Comparison of ENCODE assay signal across 19 cellular contexts in the genomic region with DNA sequence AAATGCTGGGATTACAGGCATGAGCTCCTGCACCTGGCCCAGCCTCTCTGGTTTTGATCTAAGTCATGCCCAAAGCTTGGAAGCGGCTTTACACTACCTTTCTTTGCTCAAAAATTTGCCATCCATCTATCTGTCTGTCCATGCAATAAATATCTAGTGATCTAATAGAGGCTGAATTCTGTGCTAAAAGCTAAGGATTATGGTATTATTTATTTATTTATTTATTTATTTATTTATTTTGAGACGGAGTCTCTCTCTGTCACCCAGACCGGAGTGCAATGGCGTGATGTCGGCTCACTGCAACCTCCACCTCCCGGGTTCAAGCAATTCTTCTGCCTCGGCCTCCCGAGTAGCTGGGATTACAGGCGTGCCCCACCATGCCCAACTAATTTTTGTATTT. TPM values are rescaled to one million over a fixed set of nuclear protein-coding genes. Genes with fewer than 3 reads are reported as not detected.
"Had no signal": no experiment of that assay in that cellular context is flagged by ENCODE, and none has a peak within 500 bp of the region (broad histone marks: within the 10 kb centered on the region; RNA-seq: fewer than 3 reads in every experiment).

No MANE protein-coding gene starts in this region.

RNA-seq across cellular contexts. Expression of a gene that starts 30.7 kb away (rescaled TPM):
- total RNA-seq: activated B cell treated with CpG ODN at 0.5 μM for 24 hours; activated CD4-positive, alpha-beta memory T cell treated with anti-CD3 and anti-CD28 coated beads for 36 hours; activated CD4-positive, alpha-beta T cell treated with anti-CD3 and anti-CD28 coated beads, Interleukin-2, amount 10 ng/mL, durations not matched to agents 24 days and 14 days; activated CD8-positive, alpha-beta memory T cell treated with anti-CD3 and anti-CD28 coated beads for 36 hours; activated CD8-positive, alpha-beta T cell treated with anti-CD3 and anti-CD28 coated beads for 36 hours; activated naive CD4-positive, alpha-beta T cell treated with anti-CD3 and anti-CD28 coated beads for 36 hours; activated naive CD4-positive, alpha-beta T cell treated with anti-CD3 and anti-CD28 coated beads, Interleukin-2, amount 50 U/mL, for 72 hours; activated naive CD8-positive, alpha-beta T cell treated with anti-CD3 and anti-CD28 coated beads for 36 hours; activated T-cell treated with anti-CD3 and anti-CD28 coated beads, Interleukin-2, amount 50 U/mL, for 4 hours; activated T-cell treated with anti-CD3 and anti-CD28 coated beads, Interleukin-2, amount 50 U/mL, for 72 hours; activated T-helper 1 cell treated with anti-CD3 and anti-CD28 coated beads, Interleukin-12 subunit alpha, Interleukin-12 subunit beta, Interleukin-2, Interleukin-4 antibody, amounts not matched to agents 30 ng/mL and 10 ng/mL and 1 ng/mL, durations not matched to agents 14 hours and 24 hours and 36 hours; activated T-helper 17 cell treated with anti-CD3 and anti-CD28 coated beads, Interleukin-2, amount 50 U/mL, for 72 hours; adrenal gland; aorta; astrocyte; bronchial epithelial cell; cardiac muscle cell; chondrocyte; colonic mucosa had no signal
- polyA plus RNA-seq: adrenal gland, aorta, cardiac muscle cell had no signal

RNA-seq across cellular contexts. Expression of a gene that starts 45.9 kb away (rescaled TPM):
- total RNA-seq: activated CD4-positive, alpha-beta memory T cell treated with anti-CD3 and anti-CD28 coated beads for 36 hours; activated CD4-positive, alpha-beta T cell treated with anti-CD3 and anti-CD28 coated beads, Interleukin-2, amount 10 ng/mL, durations not matched to agents 24 days and 14 days; activated CD8-positive, alpha-beta memory T cell treated with anti-CD3 and anti-CD28 coated beads for 36 hours; activated CD8-positive, alpha-beta T cell treated with anti-CD3 and anti-CD28 coated beads for 36 hours; activated naive CD4-positive, alpha-beta T cell treated with anti-CD3 and anti-CD28 coated beads for 36 hours; activated naive CD8-positive, alpha-beta T cell treated with anti-CD3 and anti-CD28 coated beads for 36 hours; activated T-helper 1 cell treated with anti-CD3 and anti-CD28 coated beads, Interleukin-12 subunit alpha, Interleukin-12 subunit beta, Interleukin-2, Interleukin-4 antibody, amounts not matched to agents 30 ng/mL and 10 ng/mL and 1 ng/mL, durations not matched to agents 14 hours and 24 hours and 36 hours; astrocyte; cardiac muscle cell; chondrocyte had no signal
- polyA plus RNA-seq: aorta, cardiac muscle cell had no signal

RNA-seq across cellular contexts. Expression of a gene that starts 51.1 kb away (rescaled TPM):
- total RNA-seq: activated B cell treated with CpG ODN at 0.5 μM for 24 hours; activated CD4-positive, alpha-beta memory T cell treated with anti-CD3 and anti-CD28 coated beads for 36 hours; activated CD4-positive, alpha-beta T cell treated with anti-CD3 and anti-CD28 coated beads, Interleukin-2, amount 10 ng/mL, durations not matched to agents 24 days and 14 days; activated CD8-positive, alpha-beta memory T cell treated with anti-CD3 and anti-CD28 coated beads for 36 hours; activated CD8-positive, alpha-beta T cell treated with anti-CD3 and anti-CD28 coated beads for 36 hours; activated naive CD4-positive, alpha-beta T cell treated with anti-CD3 and anti-CD28 coated beads for 36 hours; activated naive CD4-positive, alpha-beta T cell treated with anti-CD3 and anti-CD28 coated beads, Interleukin-2, amount 50 U/mL, for 72 hours; activated naive CD8-positive, alpha-beta T cell treated with anti-CD3 and anti-CD28 coated beads for 36 hours; activated T-cell treated with anti-CD3 and anti-CD28 coated beads, Interleukin-2, amount 50 U/mL, for 4 hours; activated T-cell treated with anti-CD3 and anti-CD28 coated beads, Interleukin-2, amount 50 U/mL, for 72 hours; activated T-helper 1 cell treated with anti-CD3 and anti-CD28 coated beads, Interleukin-12 subunit alpha, Interleukin-12 subunit beta, Interleukin-2, Interleukin-4 antibody, amounts not matched to agents 30 ng/mL and 10 ng/mL and 1 ng/mL, durations not matched to agents 14 hours and 24 hours and 36 hours; activated T-helper 17 cell treated with anti-CD3 and anti-CD28 coated beads, Interleukin-2, amount 50 U/mL, for 72 hours; adrenal gland; aorta; astrocyte; bronchial epithelial cell; cardiac muscle cell; chondrocyte; colonic mucosa had no signal
- polyA plus RNA-seq: adrenal gland, aorta, cardiac muscle cell had no signal

RNA-seq across cellular contexts. Expression of a gene that starts 59.4 kb away (rescaled TPM):
- total RNA-seq: activated B cell treated with CpG ODN at 0.5 μM for 24 hours; activated CD4-positive, alpha-beta memory T cell treated with anti-CD3 and anti-CD28 coated beads for 36 hours; activated CD4-positive, alpha-beta T cell treated with anti-CD3 and anti-CD28 coated beads, Interleukin-2, amount 10 ng/mL, durations not matched to agents 24 days and 14 days; activated CD8-positive, alpha-beta memory T cell treated with anti-CD3 and anti-CD28 coated beads for 36 hours; activated CD8-positive, alpha-beta T cell treated with anti-CD3 and anti-CD28 coated beads for 36 hours; activated naive CD4-positive, alpha-beta T cell treated with anti-CD3 and anti-CD28 coated beads for 36 hours; activated naive CD4-positive, alpha-beta T cell treated with anti-CD3 and anti-CD28 coated beads, Interleukin-2, amount 50 U/mL, for 72 hours; activated naive CD8-positive, alpha-beta T cell treated with anti-CD3 and anti-CD28 coated beads for 36 hours; activated T-cell treated with anti-CD3 and anti-CD28 coated beads, Interleukin-2, amount 50 U/mL, for 4 hours; activated T-cell treated with anti-CD3 and anti-CD28 coated beads, Interleukin-2, amount 50 U/mL, for 72 hours; activated T-helper 1 cell treated with anti-CD3 and anti-CD28 coated beads, Interleukin-12 subunit alpha, Interleukin-12 subunit beta, Interleukin-2, Interleukin-4 antibody, amounts not matched to agents 30 ng/mL and 10 ng/mL and 1 ng/mL, durations not matched to agents 14 hours and 24 hours and 36 hours; activated T-helper 17 cell treated with anti-CD3 and anti-CD28 coated beads, Interleukin-2, amount 50 U/mL, for 72 hours; adrenal gland; aorta; astrocyte; bronchial epithelial cell; cardiac muscle cell; chondrocyte; colonic mucosa had no signal
- polyA plus RNA-seq: adrenal gland, aorta, cardiac muscle cell had no signal
